2 cellular contexts compared by ENCODE assay signal in genomic region chr20:45452238-45452637, GRCh38.
TF ChIP-seq lines count a peak whose summit lies in the region.

No MANE protein-coding gene starts in this region.

TF ChIP-seq in GM12891, 5 proteins besides CTCF, POLR2A, EP300 and RAD21:
- TF ChIP-seq POU2F2 (IDR thresholded peaks at IDR 0.05; ENCODE audit: low read depth, low read length), result peak; percentile 83; the same call in 1 of the 2 replicates
- no peak for TF ChIP-seq POLR2AphosphoS5 (IDR thresholded peaks at IDR 0.05; ENCODE audit: low read depth, low read length)
- no peak for TF ChIP-seq TAF1 (IDR thresholded peaks at IDR 0.05; ENCODE audit: low read depth, low read length)
- no peak for TF ChIP-seq PAX5 (IDR thresholded peaks at IDR 0.05; ENCODE audit: insufficient read depth, low read length, severe bottlenecking)
- no peak for TF ChIP-seq SPI1 (IDR thresholded peaks at IDR 0.05; ENCODE audit: low read depth, low read length)

TF ChIP-seq in GM12878, 131 proteins besides CTCF, POLR2A, EP300 and RAD21:
- TF ChIP-seq POU2F2 (IDR thresholded peaks at IDR 0.05; ENCODE audit: borderline replicate concordance, low read depth, low read length) (peak; percentile 90; the same call in 2 of the 3 replicates), USF1 (IDR thresholded peaks at IDR 0.05; ENCODE audit: borderline replicate concordance, extremely low read length, insufficient read depth, low read depth, low read length) (no peak)
